10 cellular contexts compared by ENCODE assay signal in the genomic region with DNA sequence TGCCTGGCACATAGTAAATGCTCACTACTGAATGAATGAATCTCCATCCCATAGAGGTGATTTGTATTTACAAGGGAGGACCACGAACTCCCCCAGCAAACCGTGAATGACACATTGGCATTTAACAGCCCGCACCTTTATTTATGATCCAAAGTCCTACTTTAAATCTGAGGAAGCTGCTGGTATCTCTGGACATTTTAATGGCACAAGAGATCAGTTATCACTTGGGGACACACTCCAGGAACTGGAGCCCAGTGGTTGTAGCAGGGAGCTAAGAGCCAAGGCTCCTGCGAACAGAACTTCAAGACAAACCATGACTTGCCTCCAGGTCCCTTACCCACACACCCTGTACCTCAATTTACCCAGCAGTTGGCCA. TPM values are rescaled to one million over a fixed set of nuclear protein-coding genes. Genes with fewer than 3 reads are reported as not detected.
DNase-seq lines count a peak whose midpoint lies in the region; ATAC-seq, FAIRE-seq and TF ChIP-seq lines count a peak whose summit lies in the region.
"Had no signal": no experiment of that assay in that cellular context is flagged by ENCODE, and none has a peak within 500 bp of the region (broad histone marks: within the 10 kb centered on the region; RNA-seq: fewer than 3 reads in every experiment).

No MANE protein-coding gene starts in this region.

- no peak for TF ChIP-seq CTCF in keratinocyte (optimal IDR thresholded peaks at IDR 0.05 in 1 of 3, IDR thresholded peaks at IDR 0.05 in 1 of 3, conservative IDR thresholded peaks at IDR 0.05 in 1 of 3; ENCODE audit: extremely low read depth in 1 of 3, insufficient read depth in 2 of 3, low read length in 3 of 3)

- H3K27me3 ChIP-seq in keratinocyte (ENCODE audit: control insufficient read depth, extremely low read depth, insufficient read depth, low read length), result no peaks in the 10 kb centered on the region

- no peaks in the 10 kb centered on the region for H3K9me3 ChIP-seq in keratinocyte (ENCODE audit: control insufficient read depth, low read depth, low read length)

- H3K4me3 Mint-ChIP-seq in activated CD4-positive, alpha-beta T cell treated with anti-CD3 and anti-CD28 coated beads, Interleukin-2, amount 10 ng/mL, durations not matched to agents 24 days and 14 days, result peak overlapping the region; percentile 85
- peak overlapping the region; percentile 93 for H3K4me3 Mint-ChIP-seq in activated naive CD8-positive, alpha-beta T cell

- no peak overlapping the region for H3K27ac Mint-ChIP-seq in activated CD4-positive, alpha-beta T cell treated with anti-CD3 and anti-CD28 coated beads, Interleukin-2, amount 10 ng/mL, durations not matched to agents 24 days and 14 days
- H3K27ac Mint-ChIP-seq in activated naive CD8-positive, alpha-beta T cell, result peak overlapping the region; percentile 75

- DNase-seq in activated CD4-positive, alpha-beta T cell treated with anti-CD3 and anti-CD28 coated beads, Interleukin-2, amount 10 ng/mL, durations not matched to agents 24 days and 14 days, result no peak
- DNase-seq in activated CD4-positive, alpha-beta T cell treated with anti-CD3 and anti-CD28 coated beads for 1 hour, result no peak
- DNase-seq in keratinocyte (ENCODE audit: low read depth, low spot score), result no peak
- DNase-seq in substantia nigra (lab: John Stamatoyannopoulos, UW), result no peak
- no peak for DNase-seq in inferior parietal cortex (ENCODE audit: extremely low spot score)
- DNase-seq in GM12892 (ENCODE audit: insufficient read length), result no peak
- DNase-seq: NCI-H526 treated with DMSO at 0.1 percent for 48 hours had no signal

- FAIRE-seq in keratinocyte (lab: Jason Lieb, UNC), result peak; percentile 51
- FAIRE-seq in GM12892 (lab: Jason Lieb, UNC), result no peak
- FAIRE-seq: endometrium had no signal

- H3K27ac ChIP-seq in keratinocyte (ENCODE audit: control insufficient read depth, insufficient read depth, low read length), result peak overlapping the region; percentile 65
- peak overlapping the region; percentile 79 for H3K27ac ChIP-seq in substantia nigra (ENCODE audit: low read depth, low read length, poor library complexity, severe bottlenecking)

- H3K9ac ChIP-seq in keratinocyte (ENCODE audit: control insufficient read depth, extremely low read depth, insufficient read depth, low read length), result peak overlapping the region; percentile 78

- intact Hi-C loops in activated CD4-positive, alpha-beta T cell treated with anti-CD3 and anti-CD28 coated beads, Interleukin-2, amount 10 ng/mL, durations not matched to agents 24 days and 14 days (cut with micrococcal nuclease), result no loop called here

- no peak for TF ChIP-seq POLR2A in GM12892 (IDR thresholded peaks at IDR 0.05; ENCODE audit: low read depth, low read length)

- H3K79me2 ChIP-seq in keratinocyte (ENCODE audit: control insufficient read depth, insufficient read depth, low read length), result peaks cover 41% of the 10 kb centered on the region

- peak overlapping the region; percentile 83 to 93 (median 86) for H3K4me3 ChIP-seq in keratinocyte (ENCODE audit: control insufficient read depth in 2 of 3, extremely low read depth in 1 of 3, insufficient read depth in 2 of 3, low read depth in 1 of 3, low read length in 3 of 3)

- dilution Hi-C loops in keratinocyte (cut with MboI; ENCODE audit: extremely low pct_ligation_motif_present, low sequenced_read_pairs), result no loop called here

- no peak overlapping the region for H2AFZ ChIP-seq in keratinocyte (ENCODE audit: control insufficient read depth, low read length)

- H3K9me1 ChIP-seq in keratinocyte (ENCODE audit: control insufficient read depth, extremely low read depth, insufficient read depth, low read length), result no peaks in the 10 kb centered on the region

- no peaks in the 10 kb centered on the region for H4K20me1 ChIP-seq in keratinocyte (ENCODE audit: control insufficient read depth, extremely low read depth, insufficient read depth, low read length)

- peaks cover 40% of the 10 kb centered on the region for H3K4me1 Mint-ChIP-seq in activated CD4-positive, alpha-beta T cell treated with anti-CD3 and anti-CD28 coated beads, Interleukin-2, amount 10 ng/mL, durations not matched to agents 24 days and 14 days
- peaks cover 21% of the 10 kb centered on the region for H3K4me1 Mint-ChIP-seq in activated naive CD8-positive, alpha-beta T cell (ENCODE audit: low read depth)

- no peaks in the 10 kb centered on the region for H3K9me3 Mint-ChIP-seq in activated CD4-positive, alpha-beta T cell treated with anti-CD3 and anti-CD28 coated beads, Interleukin-2, amount 10 ng/mL, durations not matched to agents 24 days and 14 days
- no peaks in the 10 kb centered on the region for H3K9me3 Mint-ChIP-seq in activated naive CD8-positive, alpha-beta T cell (ENCODE audit: low read depth)

- H3K27me3 Mint-ChIP-seq in activated CD4-positive, alpha-beta T cell treated with anti-CD3 and anti-CD28 coated beads, Interleukin-2, amount 10 ng/mL, durations not matched to agents 24 days and 14 days, result peaks cover 2% of the 10 kb centered on the region
- no peaks in the 10 kb centered on the region for H3K27me3 Mint-ChIP-seq in activated naive CD8-positive, alpha-beta T cell

- ATAC-seq in GM18868 (IDR thresholded peaks at IDR 0.05; ENCODE audit: unreplicated experiment), result no peak

- H3K4me1 ChIP-seq in keratinocyte (ENCODE audit: control insufficient read depth, extremely low read depth, insufficient read depth, low read length), result peaks cover 45% of the 10 kb centered on the region

- peak overlapping the region; percentile 98 for H3K4me2 ChIP-seq in keratinocyte (ENCODE audit: control insufficient read depth, extremely low read depth, insufficient read depth, low read depth, low read length)

- no peaks in the 10 kb centered on the region for H3K36me3 Mint-ChIP-seq in activated CD4-positive, alpha-beta T cell treated with anti-CD3 and anti-CD28 coated beads, Interleukin-2, amount 10 ng/mL, durations not matched to agents 24 days and 14 days (ENCODE audit: low read depth)
- H3K36me3 Mint-ChIP-seq in activated naive CD8-positive, alpha-beta T cell, result no peaks in the 10 kb centered on the region

- H3K36me3 ChIP-seq in keratinocyte (ENCODE audit: control insufficient read depth in 2 of 2, extremely low read depth in 1 of 2, insufficient read depth in 2 of 2, low read length in 2 of 2), result no peaks in the 10 kb centered on the region

RNA-seq across cellular contexts. Expression of a gene that starts 1.2 kb away (rescaled TPM):
- 5.8 and 7.3 TPM in 2 replicates for total RNA-seq in activated CD4-positive, alpha-beta T cell treated with anti-CD3 and anti-CD28 coated beads, Interleukin-2, amount 10 ng/mL, durations not matched to agents 24 days and 14 days
- polyA plus RNA-seq in keratinocyte, result 92.3 to 149 TPM (median 93.3 TPM) in 3 replicates
- 96.7 TPM for polyA plus RNA-seq in keratinocyte (2011; ENCODE audit: low read depth)
- 70.9 and 118 TPM in 2 replicates for polyA plus RNA-seq in keratinocyte (2011; cell fraction: cytosol; rRNA removed)
- polyA plus RNA-seq in keratinocyte (2011; cell fraction: nucleus; rRNA removed), result 34.7 and 38.3 TPM in 2 replicates
- polyA plus RNA-seq in keratinocyte (2012; ENCODE audit: low replicate concordance), result 108 and 142 TPM in 2 replicates
- polyA minus RNA-seq in keratinocyte, result 84.4 to 135 TPM (median 92.0 TPM) in 3 replicates
- 118 TPM for polyA minus RNA-seq in keratinocyte (2011; cell fraction: cytosol; rRNA and poly(A)+ RNA removed)
- polyA minus RNA-seq in keratinocyte (2011; cell fraction: nucleus; rRNA and poly(A)+ RNA removed), result 11.9 and 21.5 TPM in 2 replicates
- 11.1 TPM for polyA plus RNA-seq in GM12892 (2012; ENCODE audit: missing spikeins)

RNA-seq across cellular contexts. Expression of a gene that starts 34.4 kb away (rescaled TPM):
- total RNA-seq in activated CD4-positive, alpha-beta T cell treated with anti-CD3 and anti-CD28 coated beads, Interleukin-2, amount 10 ng/mL, durations not matched to agents 24 days and 14 days, result 35.1 and 35.9 TPM in 2 replicates
- 15.2 to 22.5 TPM (median 21.9 TPM) in 3 replicates for polyA plus RNA-seq in keratinocyte
- polyA plus RNA-seq in keratinocyte (2011; ENCODE audit: low read depth), result 122 TPM
- polyA plus RNA-seq in keratinocyte (2011; cell fraction: cytosol; rRNA removed), result 17.4 and 29.2 TPM in 2 replicates
- 8.3 and 12.0 TPM in 2 replicates for polyA plus RNA-seq in keratinocyte (2011; cell fraction: nucleus; rRNA removed)
- 25.1 and 38.4 TPM in 2 replicates for polyA plus RNA-seq in keratinocyte (2012; ENCODE audit: low replicate concordance)
- 5.8 to 19.2 TPM (median 8.9 TPM) in 3 replicates for polyA minus RNA-seq in keratinocyte
- polyA minus RNA-seq in keratinocyte (2011; cell fraction: cytosol; rRNA and poly(A)+ RNA removed), result 8.1 TPM
- 5.9 and 10.9 TPM in 2 replicates for polyA minus RNA-seq in keratinocyte (2011; cell fraction: nucleus; rRNA and poly(A)+ RNA removed)
- polyA plus RNA-seq in GM12892 (2012; ENCODE audit: missing spikeins), result 13.3 TPM

RNA-seq across cellular contexts. Expression of a gene that starts 34.4 kb away (rescaled TPM):
- total RNA-seq in activated CD4-positive, alpha-beta T cell treated with anti-CD3 and anti-CD28 coated beads, Interleukin-2, amount 10 ng/mL, durations not matched to agents 24 days and 14 days, result 5.7 and 6.0 TPM in 2 replicates
- 11.7 to 16.3 TPM (median 16.2 TPM) in 3 replicates for polyA plus RNA-seq in keratinocyte
- 7.0 TPM for polyA plus RNA-seq in keratinocyte (2011; ENCODE audit: low read depth)
- 11.5 and 18.5 TPM in 2 replicates for polyA plus RNA-seq in keratinocyte (2011; cell fraction: cytosol; rRNA removed)
- polyA plus RNA-seq in keratinocyte (2011; cell fraction: nucleus; rRNA removed), result 13.6 and 14.4 TPM in 2 replicates
- 10.8 and 11.9 TPM in 2 replicates for polyA plus RNA-seq in keratinocyte (2012; ENCODE audit: low replicate concordance)
- 5.8 to 9.3 TPM (median 7.4 TPM) in 3 replicates for polyA minus RNA-seq in keratinocyte
- 10.0 TPM for polyA minus RNA-seq in keratinocyte (2011; cell fraction: cytosol; rRNA and poly(A)+ RNA removed)
- polyA minus RNA-seq in keratinocyte (2011; cell fraction: nucleus; rRNA and poly(A)+ RNA removed), result 8.1 and 17.9 TPM in 2 replicates
- polyA plus RNA-seq in GM12892 (2012; ENCODE audit: missing spikeins), result 8.9 TPM
